Comparison of ENCODE assay signal across 21 cellular contexts in genomic region chr7:39434012-39434411, GRCh38.
"Had no signal": no experiment of that assay in that cellular context is flagged by ENCODE, and none has a peak within 500 bp of the region (broad histone marks: within the 10 kb centered on the region; RNA-seq: fewer than 3 reads in every experiment).

No MANE protein-coding gene starts in this region.

- H3K4me1 ChIP-seq: heart left ventricle, right atrium auricular region, stomach, transverse colon had no signal

- FAIRE-seq: endometrium, frontal cortex, kidney had no signal

- H3K4me3 ChIP-seq: heart left ventricle, mucosa of descending colon, right atrium auricular region, sigmoid colon, skin epidermis, stomach, thoracic aorta, transverse colon had no signal

- H3K27me3 ChIP-seq: heart left ventricle, right atrium auricular region, sigmoid colon, stomach, transverse colon had no signal

- H3K27ac ChIP-seq: heart left ventricle, right atrium auricular region, sigmoid colon, skin epidermis, stomach, thoracic aorta, transverse colon had no signal

- H3K9me3 ChIP-seq: heart left ventricle, mucosa of descending colon, right atrium auricular region, sigmoid colon, stomach, thoracic aorta, transverse colon had no signal

- DNase-seq: effector memory CD4-positive, alpha-beta T cell; heart left ventricle; hypothalamus; kidney; mammary epithelial cell; mucosa of descending colon; naive thymus-derived CD8-positive, alpha-beta T cell; posterior cingulate gyrus; sigmoid colon; stimulated activated CD4-positive, alpha-beta T cell treated with anti-CD3 and anti-CD28 coated beads, Interleukin-2, amount 100 ng/mL, for 24 hours; stimulated activated CD4-positive, alpha-beta T cell treated with anti-CD3 and anti-CD28 coated beads, Interleukin-4, amount 100 ng/mL, for 4 hours; stimulated activated naive B cell treated with anti-CD40 and anti-IgM and Interleukin-4, amounts not matched to agents 10 μg/mL and 1 μg/mL and 100 μg/mL, for 72 hours; stomach; substantia nigra; transverse colon had no signal

- ATAC-seq: esophagus mucosa; heart left ventricle; mucosa of descending colon; naive thymus-derived CD8-positive, alpha-beta T cell had no signal

- H3K36me3 ChIP-seq: heart left ventricle, right atrium auricular region, sigmoid colon, stomach, thoracic aorta, transverse colon had no signal
